9 cellular contexts compared by ENCODE assay signal in genomic region chr20:46306743-46307138, GRCh38. TPM values are rescaled to one million over a fixed set of nuclear protein-coding genes. Genes with fewer than 3 reads are reported as not detected.
DNase-seq lines count a peak whose midpoint lies in the region; ATAC-seq and TF ChIP-seq lines count a peak whose summit lies in the region.
"Had no signal": no experiment of that assay in that cellular context is flagged by ENCODE, and none has a peak within 500 bp of the region (broad histone marks: within the 10 kb centered on the region; RNA-seq: fewer than 3 reads in every experiment).

No MANE protein-coding gene starts in this region.

- H3K9me3 Mint-ChIP-seq in CD4-positive, alpha-beta T cell = no peaks in the 10 kb centered on the region
- no peaks in the 10 kb centered on the region for H3K9me3 Mint-ChIP-seq in activated T-helper 2 cell treated with anti-CD3 and anti-CD28 coated beads, Interferon-gamma antibody, Interleukin-2, Interleukin-4, amounts not matched to agents 10 μg/mL and 5 μg/mL and 100 μg/mL, durations not matched to agents 14 hours and 24 hours and 36 hours
- no peaks in the 10 kb centered on the region for H3K9me3 Mint-ChIP-seq in natural killer cell

- H3K36me3 Mint-ChIP-seq in CD4-positive, alpha-beta T cell (ENCODE audit: low read depth) = no peaks in the 10 kb centered on the region
- H3K36me3 Mint-ChIP-seq in activated T-helper 2 cell treated with anti-CD3 and anti-CD28 coated beads, Interferon-gamma antibody, Interleukin-2, Interleukin-4, amounts not matched to agents 10 μg/mL and 5 μg/mL and 100 μg/mL, durations not matched to agents 14 hours and 24 hours and 36 hours (ENCODE audit: low read depth) = no peaks in the 10 kb centered on the region
- no peaks in the 10 kb centered on the region for H3K36me3 Mint-ChIP-seq in natural killer cell

- peak overlapping the region; percentile 81 for H3K4me3 Mint-ChIP-seq in CD4-positive, alpha-beta T cell
- H3K4me3 Mint-ChIP-seq in activated T-helper 2 cell treated with anti-CD3 and anti-CD28 coated beads, Interferon-gamma antibody, Interleukin-2, Interleukin-4, amounts not matched to agents 10 μg/mL and 5 μg/mL and 100 μg/mL, durations not matched to agents 14 hours and 24 hours and 36 hours (ENCODE audit: low read depth) = peak overlapping the region; percentile 3
- H3K4me3 Mint-ChIP-seq in natural killer cell = peak overlapping the region; percentile 73

- CTCF ChIA-PET in CD4-positive, alpha-beta T cell (lab: Charles Lee) = interaction anchor here (0.6 to 2.0 kb wide), 15 partner anchors 9 to 133 kb away, joined by 3 to 20 read pairs (median 4); partner anchors contain the start of gene ELMO2

- H3K4me3 ChIP-seq in SJCRH30 = no peak overlapping the region
- H3K4me3 ChIP-seq: PC-9 had no signal

- no peaks in the 10 kb centered on the region for H3K36me3 ChIP-seq in SJCRH30

- H3K9me3 ChIP-seq in CD4-positive, alpha-beta T cell (ENCODE audit: control insufficient read depth, low read length) = no peaks in the 10 kb centered on the region
- no peaks in the 10 kb centered on the region for H3K9me3 ChIP-seq in SJCRH30 (replicated peaks)
- H3K9me3 ChIP-seq: testis had no signal

- intact Hi-C loops in CD4-positive, alpha-beta T cell (cut with DNase I, micrococcal nuclease) = loop anchor here (1.0 to 5.0 kb wide), 7 partner anchors 41 to 375 kb away; no protein-coding TSS in a partner anchor
- intact Hi-C loops in activated T-helper 2 cell treated with anti-CD3 and anti-CD28 coated beads, Interferon-gamma antibody, Interleukin-2, Interleukin-4, amounts not matched to agents 10 μg/mL and 5 μg/mL and 100 μg/mL, durations not matched to agents 14 hours and 24 hours and 36 hours (cut with micrococcal nuclease) = loop anchor here (1.0 kb wide), 2 partner anchors 43 to 105 kb away; no protein-coding TSS in a partner anchor
- intact Hi-C loops in natural killer cell (cut with micrococcal nuclease) = loop anchor here (1.0 to 2.0 kb wide), 2 partner anchors 105 to 376 kb away; no protein-coding TSS in a partner anchor

- no peak for ATAC-seq in CD4-positive, alpha-beta T cell (ENCODE audit: poor library complexity)
- no peak for ATAC-seq in natural killer cell

- peaks cover 61% of the 10 kb centered on the region for H3K27me3 ChIP-seq in CD4-positive, alpha-beta T cell (ENCODE audit: control insufficient read depth, insufficient read depth, low read length)
- peaks cover 81% of the 10 kb centered on the region for H3K27me3 ChIP-seq in SJCRH30
- H3K27me3 ChIP-seq: testis had no signal

- no peak for TF ChIP-seq CTCF in CD4-positive, alpha-beta T cell (IDR thresholded peaks at IDR 0.05)
- TF ChIP-seq CTCF in GM20000 (IDR thresholded peaks at IDR 0.05; ENCODE audit: extremely low read depth, missing control alignments) (no peak), natural killer cell (IDR thresholded peaks at IDR 0.05) (no peak)

- H3K27ac Mint-ChIP-seq in CD4-positive, alpha-beta T cell = no peak overlapping the region
- no peak overlapping the region for H3K27ac Mint-ChIP-seq in activated T-helper 2 cell treated with anti-CD3 and anti-CD28 coated beads, Interferon-gamma antibody, Interleukin-2, Interleukin-4, amounts not matched to agents 10 μg/mL and 5 μg/mL and 100 μg/mL, durations not matched to agents 14 hours and 24 hours and 36 hours
- no peak overlapping the region for H3K27ac Mint-ChIP-seq in natural killer cell

- no peaks in the 10 kb centered on the region for H3K4me1 ChIP-seq in SJCRH30
- H3K4me1 ChIP-seq: testis had no signal

- peaks cover 25% of the 10 kb centered on the region for H3K4me1 Mint-ChIP-seq in CD4-positive, alpha-beta T cell (ENCODE audit: low read depth)
- no peaks in the 10 kb centered on the region for H3K4me1 Mint-ChIP-seq in activated T-helper 2 cell treated with anti-CD3 and anti-CD28 coated beads, Interferon-gamma antibody, Interleukin-2, Interleukin-4, amounts not matched to agents 10 μg/mL and 5 μg/mL and 100 μg/mL, durations not matched to agents 14 hours and 24 hours and 36 hours (ENCODE audit: low read depth)
- H3K4me1 Mint-ChIP-seq in natural killer cell = peaks cover 0 to 16% of the 10 kb centered on the region in 2 donors

- DNase-seq in CD4-positive, alpha-beta T cell = no peak
- DNase-seq in GM20000 (ENCODE audit: low spot score) (peak; percentile 20), natural killer cell (no peak), SIG-M5 treated with dmso at 0.1 percent for 504 hours (lab: John Stamatoyannopoulos, UW; ENCODE audit: unreplicated experiment) (no peak), SJCRH30 (no peak), DMS79 (lab: John Stamatoyannopoulos, UW) (no peak)
- DNase-seq in activated T-helper 2 cell treated with anti-CD3 and anti-CD28 coated beads, Interferon-gamma antibody, Interleukin-2, Interleukin-4, amounts not matched to agents 10 μg/mL and 5 μg/mL and 100 μg/mL, durations not matched to agents 14 hours and 24 hours and 36 hours (ENCODE audit: low spot score) = no peak

- POLR2A ChIA-PET in CD4-positive, alpha-beta T cell (lab: Charles Lee) = interaction anchor here (0.9 to 1.0 kb wide), 2 partner anchors 100 to 131 kb away, joined by 3 to 6 read pairs; partner anchors contain the start of gene ELMO2

- H3K27me3 Mint-ChIP-seq in CD4-positive, alpha-beta T cell = peaks cover 82% of the 10 kb centered on the region
- H3K27me3 Mint-ChIP-seq in activated T-helper 2 cell treated with anti-CD3 and anti-CD28 coated beads, Interferon-gamma antibody, Interleukin-2, Interleukin-4, amounts not matched to agents 10 μg/mL and 5 μg/mL and 100 μg/mL, durations not matched to agents 14 hours and 24 hours and 36 hours (ENCODE audit: low read depth) = peaks cover 61% of the 10 kb centered on the region
- peaks cover 47 to 70% of the 10 kb centered on the region in 2 donors for H3K27me3 Mint-ChIP-seq in natural killer cell (ENCODE audit: low read depth in 2 of 2)

- no peak overlapping the region for H3K27ac ChIP-seq in CD4-positive, alpha-beta T cell (ENCODE audit: low read depth, low read length)
- H3K27ac ChIP-seq in SJCRH30 = no peak overlapping the region
- H3K27ac ChIP-seq: PC-9, testis had no signal

RNA-seq across cellular contexts. Expression of gene CDH22, which starts 1.6 kb away (rescaled TPM):
- total RNA-seq in CD4-positive, alpha-beta T cell = not detected
- total RNA-seq in activated T-helper 2 cell treated with anti-CD3 and anti-CD28 coated beads, Interferon-gamma antibody, Interleukin-2, Interleukin-4, amounts not matched to agents 10 μg/mL and 5 μg/mL and 100 μg/mL, durations not matched to agents 14 hours and 24 hours and 36 hours = not detected in 2 replicates
- total RNA-seq in natural killer cell = not detected
- 0.06 TPM in 1 of 2 replicates, not detected in the other for total RNA-seq in SJCRH30 (2014; rRNA removed; shearing (Covaris generic))
- total RNA-seq: PC-9 had no signal

Comparison
In these comparisons a context has a peak if more than half of its experiments do, and no peak if none do; other contexts are left out.
1. H3K4me3 Mint-ChIP-seq: peak in every context shown above with its lines; median percentile 81 in CD4-positive, alpha-beta T cell; 73 in natural killer cell; 3 in activated T-helper 2 cell treated with anti-CD3 and anti-CD28 coated beads, Interferon-gamma antibody, Interleukin-2, Interleukin-4, amounts not matched to agents 10 μg/mL and 5 μg/mL and 100 μg/mL, durations not matched to agents 14 hours and 24 hours and 36 hours.